16 cellular contexts compared by ENCODE assay signal in the genomic region with DNA sequence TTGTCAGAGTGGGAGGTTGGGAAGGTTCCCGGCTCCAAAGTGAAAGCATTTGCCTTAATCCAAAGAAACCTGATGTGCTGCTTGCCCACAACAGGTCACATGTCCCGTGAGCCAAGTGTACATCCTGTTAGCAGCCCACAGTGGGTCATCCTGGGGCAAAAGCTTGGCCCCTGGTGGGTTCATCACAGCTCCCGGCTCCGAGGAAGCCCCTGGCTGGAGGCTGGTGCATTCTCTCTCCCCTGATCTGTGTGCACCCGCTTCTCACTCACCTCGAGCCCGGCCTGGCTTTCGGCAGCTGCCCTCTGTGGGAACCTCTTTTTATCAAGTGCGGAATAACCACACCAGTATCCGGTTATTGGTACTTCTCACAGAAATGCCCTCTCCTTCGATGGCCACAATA.
"Had no signal": no experiment of that assay in that cellular context is flagged by ENCODE, and none has a peak within 500 bp of the region (broad histone marks: within the 10 kb centered on the region; RNA-seq: fewer than 3 reads in every experiment).

No MANE protein-coding gene starts in this region.

- H3K27me3 Mint-ChIP-seq: activated naive CD4-positive, alpha-beta T cell treated with anti-CD3 and anti-CD28 coated beads, Interleukin-2, amount 10 ng/mL, durations not matched to agents 7 days and 5 days had no signal

- H3K36me3 Mint-ChIP-seq: activated naive CD4-positive, alpha-beta T cell treated with anti-CD3 and anti-CD28 coated beads, Interleukin-2, amount 10 ng/mL, durations not matched to agents 7 days and 5 days; naive thymus-derived CD8-positive, alpha-beta T cell had no signal

- H3K4me1 Mint-ChIP-seq: activated CD4-positive, alpha-beta T cell treated with anti-CD3 and anti-CD28 coated beads for 36 hours; activated naive CD4-positive, alpha-beta T cell treated with anti-CD3 and anti-CD28 coated beads, Interleukin-2, amount 10 ng/mL, durations not matched to agents 7 days and 5 days; activated T-helper 17 cell treated with anti-CD3 and anti-CD28 coated beads, Interleukin-2, amount 50 U/mL, for 72 hours had no signal

- DNase-seq: activated CD4-positive, alpha-beta T cell treated with anti-CD3 and anti-CD28 coated beads for 36 hours; activated naive CD4-positive, alpha-beta T cell treated with anti-CD3 and anti-CD28 coated beads, Interleukin-2, amount 10 ng/mL, durations not matched to agents 7 days and 5 days; heart right ventricle; mammary epithelial cell; naive thymus-derived CD8-positive, alpha-beta T cell; stimulated activated CD4-positive, alpha-beta T cell treated with anti-CD3 and anti-CD28 coated beads, Interleukin-12 subunit alpha, Interleukin-12 subunit beta, amount 100 ng/mL, for 4 hours; stimulated activated CD4-positive, alpha-beta T cell treated with anti-CD3 and anti-CD28 coated beads, Interleukin-2, amount 100 ng/mL, for 24 hours; T-helper 17 cell; thyroid gland had no signal

- H3K4me1 ChIP-seq: ascending aorta, breast epithelium, psoas muscle had no signal

- H3K27ac ChIP-seq: ascending aorta, breast epithelium, gastroesophageal sphincter, heart right ventricle, left lung, psoas muscle, thyroid gland, vagina had no signal

- H3K27me3 ChIP-seq: ascending aorta, gastroesophageal sphincter, thyroid gland, vagina had no signal

- H3K9me3 ChIP-seq: ascending aorta, psoas muscle, thyroid gland, vagina had no signal

- H3K36me3 ChIP-seq: ascending aorta, breast epithelium, gastroesophageal sphincter, heart right ventricle, left lung, thyroid gland, vagina had no signal

- H3K4me3 Mint-ChIP-seq: activated CD4-positive, alpha-beta T cell treated with anti-CD3 and anti-CD28 coated beads for 36 hours; activated naive CD4-positive, alpha-beta T cell treated with anti-CD3 and anti-CD28 coated beads, Interleukin-2, amount 10 ng/mL, durations not matched to agents 7 days and 5 days; activated T-helper 17 cell treated with anti-CD3 and anti-CD28 coated beads, Interleukin-2, amount 50 U/mL, for 72 hours; naive thymus-derived CD8-positive, alpha-beta T cell; T-helper 17 cell had no signal

- ATAC-seq: activated CD4-positive, alpha-beta T cell treated with anti-CD3 and anti-CD28 coated beads for 36 hours; activated T-helper 17 cell treated with anti-CD3 and anti-CD28 coated beads, Interleukin-2, amount 50 U/mL, for 72 hours; gastroesophageal sphincter; heart right ventricle; left lung; naive thymus-derived CD8-positive, alpha-beta T cell; psoas muscle; T-helper 17 cell had no signal

- H3K4me3 ChIP-seq: ascending aorta, breast epithelium, gastroesophageal sphincter, heart right ventricle, left lung, psoas muscle, thyroid gland, vagina had no signal

- H3K27ac Mint-ChIP-seq: activated CD4-positive, alpha-beta T cell treated with anti-CD3 and anti-CD28 coated beads for 36 hours; activated naive CD4-positive, alpha-beta T cell treated with anti-CD3 and anti-CD28 coated beads, Interleukin-2, amount 10 ng/mL, durations not matched to agents 7 days and 5 days; activated T-helper 17 cell treated with anti-CD3 and anti-CD28 coated beads, Interleukin-2, amount 50 U/mL, for 72 hours; naive thymus-derived CD8-positive, alpha-beta T cell; T-helper 17 cell had no signal

- H3K9me3 Mint-ChIP-seq: activated T-helper 17 cell treated with anti-CD3 and anti-CD28 coated beads, Interleukin-2, amount 50 U/mL, for 72 hours had no signal
